In the genomic region with DNA sequence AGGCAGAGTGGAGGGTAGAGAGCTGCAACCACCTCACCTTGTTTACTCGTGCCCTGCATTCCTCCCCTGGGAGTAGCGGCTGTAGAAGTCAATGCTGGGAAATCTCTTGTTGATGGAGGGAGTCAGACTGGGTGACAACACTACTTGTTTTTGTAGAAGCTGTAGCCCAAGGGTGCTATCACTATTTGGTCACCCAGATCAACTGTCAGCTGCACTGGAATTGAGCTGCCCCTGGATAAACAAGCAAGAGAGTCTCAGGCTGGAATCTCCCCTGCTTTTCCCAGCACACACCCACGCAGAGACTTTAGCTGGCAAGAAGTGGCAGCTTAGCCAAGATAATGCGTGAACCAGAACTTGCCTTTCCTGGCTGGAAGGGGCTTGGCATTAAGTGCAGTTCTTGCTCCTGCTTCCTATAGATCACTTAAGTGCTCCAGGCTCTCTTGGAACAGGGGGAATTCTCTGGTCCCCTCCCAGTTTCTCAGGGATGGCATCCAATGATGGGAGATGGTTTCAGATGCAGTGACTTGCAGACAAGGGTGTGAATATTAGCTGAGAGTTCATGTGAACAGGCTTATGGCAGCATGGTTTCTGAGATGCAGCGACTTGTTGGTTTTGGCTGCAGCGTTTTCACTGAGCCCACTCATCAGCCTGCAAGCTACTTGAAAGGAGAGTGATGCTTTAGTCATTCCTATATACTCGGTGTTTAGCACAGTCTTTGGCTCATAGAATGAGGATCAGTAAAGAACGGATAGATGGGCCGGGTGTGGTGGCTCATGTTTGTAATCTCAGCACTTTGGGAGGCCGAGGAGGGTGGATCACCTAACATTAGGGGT, we compare ENCODE assay signal across 10 cellular contexts. TPM values are rescaled to one million over a fixed set of nuclear protein-coding genes. Genes with fewer than 3 reads are reported as not detected.
A peak's percentile ranks its signal among the peaks of the same experiment; 100 is the strongest.
DNase-seq lines count a peak whose midpoint lies in the region; ATAC-seq and TF ChIP-seq lines count a peak whose summit lies in the region.
"Had no signal": no experiment of that assay in that cellular context is flagged by ENCODE, and none has a peak within 500 bp of the region (broad histone marks: within the 10 kb centered on the region; RNA-seq: fewer than 3 reads in every experiment).

No MANE protein-coding gene starts in this region.

- no peak for DNase-seq in activated naive CD8-positive, alpha-beta T cell treated with anti-CD3 and anti-CD28 coated beads, Interleukin-2, amount 50 U/mL, for 24 hours
- no peak for DNase-seq in activated naive CD8-positive, alpha-beta T cell treated with anti-CD3 and anti-CD28 coated beads for 36 hours
- DNase-seq in chondrocyte (ENCODE audit: low spot score), result no peak
- DNase-seq in mesenteric fat pad (ENCODE audit: low spot score), result peak; percentile 62
- no peak for DNase-seq in upper lobe of left lung
- no peak for DNase-seq in HCEC 1CT
- DNase-seq in substantia nigra (lab: John Stamatoyannopoulos, UW), result no peak
- no peak for DNase-seq in iPS-NIHi11 (ENCODE audit: low spot score)
- DNase-seq: NCI-H1417 treated with DMSO at 0.1 percent for 48 hours; stimulated activated CD4-positive, alpha-beta T cell treated with anti-CD3 and anti-CD28 coated beads, Interleukin-1b, Interleukin-23, amount 100 ng/mL, for 48 hours had no signal

- H3K4me1 Mint-ChIP-seq in activated naive CD8-positive, alpha-beta T cell treated with anti-CD3 and anti-CD28 coated beads, Interleukin-2, amount 50 U/mL, for 24 hours, result peaks cover 36% of the 10 kb centered on the region
- H3K4me1 Mint-ChIP-seq in activated naive CD8-positive, alpha-beta T cell treated with anti-CD3 and anti-CD28 coated beads for 36 hours, result peaks cover 18% of the 10 kb centered on the region
- H3K4me1 Mint-ChIP-seq in chondrocyte (ENCODE audit: low read depth), result peaks cover 51% of the 10 kb centered on the region

- peaks cover 38 to 73% (median 38%) of the 10 kb centered on the region in 4 donors for H3K4me1 ChIP-seq in upper lobe of left lung

- H3K9me3 ChIP-seq in upper lobe of left lung, result no peaks in the 10 kb centered on the region

- 49 to 75% methylated on average over 10 of the region's 10 CpGs for WGBS in upper lobe of left lung, 2 donors

- no peak for TF ChIP-seq POLR2A in upper lobe of left lung (IDR thresholded peaks at IDR 0.05)

- H3K9me3 Mint-ChIP-seq in activated naive CD8-positive, alpha-beta T cell treated with anti-CD3 and anti-CD28 coated beads, Interleukin-2, amount 50 U/mL, for 24 hours, result no peaks in the 10 kb centered on the region
- H3K9me3 Mint-ChIP-seq in activated naive CD8-positive, alpha-beta T cell treated with anti-CD3 and anti-CD28 coated beads for 36 hours, result no peaks in the 10 kb centered on the region
- H3K9me3 Mint-ChIP-seq in chondrocyte (ENCODE audit: low read depth), result no peaks in the 10 kb centered on the region

- no peak overlapping the region for H3K4me3 Mint-ChIP-seq in activated naive CD8-positive, alpha-beta T cell treated with anti-CD3 and anti-CD28 coated beads, Interleukin-2, amount 50 U/mL, for 24 hours
- no peak overlapping the region for H3K4me3 Mint-ChIP-seq in activated naive CD8-positive, alpha-beta T cell treated with anti-CD3 and anti-CD28 coated beads for 36 hours
- H3K4me3 Mint-ChIP-seq in chondrocyte (ENCODE audit: unreplicated experiment), result no peak overlapping the region

- H3K27ac ChIP-seq in upper lobe of left lung (peak overlapping the region; percentile 64 to 69 (median 68)), substantia nigra (ENCODE audit: low read depth, low read length, poor library complexity, severe bottlenecking) (no peak overlapping the region)

- TF ChIP-seq CTCF in chondrocyte (IDR thresholded peaks at IDR 0.05), result no peak
- no peak for TF ChIP-seq CTCF in upper lobe of left lung (IDR thresholded peaks at IDR 0.05)

- no peaks in the 10 kb centered on the region for H3K36me3 Mint-ChIP-seq in activated naive CD8-positive, alpha-beta T cell treated with anti-CD3 and anti-CD28 coated beads, Interleukin-2, amount 50 U/mL, for 24 hours (ENCODE audit: low read depth)
- no peaks in the 10 kb centered on the region for H3K36me3 Mint-ChIP-seq in activated naive CD8-positive, alpha-beta T cell treated with anti-CD3 and anti-CD28 coated beads for 36 hours
- H3K36me3 Mint-ChIP-seq in chondrocyte (ENCODE audit: low read depth), result peaks cover 5% of the 10 kb centered on the region

- no peak for ATAC-seq in activated naive CD8-positive, alpha-beta T cell treated with anti-CD3 and anti-CD28 coated beads, Interleukin-2, amount 50 U/mL, for 24 hours
- peak in 1 of 2 donors; percentile 68 for ATAC-seq in upper lobe of left lung (ENCODE audit: low FRiP score in 2 of 2)

- no peak overlapping the region for H3K4me3 ChIP-seq in upper lobe of left lung

- H3K27ac Mint-ChIP-seq in activated naive CD8-positive, alpha-beta T cell treated with anti-CD3 and anti-CD28 coated beads, Interleukin-2, amount 50 U/mL, for 24 hours, result peak overlapping the region; percentile 23
- H3K27ac Mint-ChIP-seq in activated naive CD8-positive, alpha-beta T cell treated with anti-CD3 and anti-CD28 coated beads for 36 hours, result no peak overlapping the region
- peak overlapping the region; percentile 78 for H3K27ac Mint-ChIP-seq in chondrocyte (ENCODE audit: unreplicated experiment)

- TF ChIP-seq EP300 in upper lobe of left lung (IDR thresholded peaks at IDR 0.05), result peak in 1 of 4 donors; percentile 1

- H3K27me3 ChIP-seq in upper lobe of left lung, result no peaks in the 10 kb centered on the region

- H3K27me3 Mint-ChIP-seq in activated naive CD8-positive, alpha-beta T cell treated with anti-CD3 and anti-CD28 coated beads, Interleukin-2, amount 50 U/mL, for 24 hours, result no peaks in the 10 kb centered on the region
- no peaks in the 10 kb centered on the region for H3K27me3 Mint-ChIP-seq in activated naive CD8-positive, alpha-beta T cell treated with anti-CD3 and anti-CD28 coated beads for 36 hours
- H3K27me3 Mint-ChIP-seq in chondrocyte (ENCODE audit: low read depth), result no peaks in the 10 kb centered on the region

- peaks cover 0 to 14% (median 2%) of the 10 kb centered on the region in 4 donors for H3K36me3 ChIP-seq in upper lobe of left lung

RNA-seq across cellular contexts. Expression of a gene that starts 16.8 kb away (rescaled TPM):
- 1 to 10 TPM; 5.3 to 6.4 TPM for total RNA-seq in activated naive CD8-positive, alpha-beta T cell treated with anti-CD3 and anti-CD28 coated beads for 36 hours
- total RNA-seq in chondrocyte, result 71.4 to 133 TPM (median 130 TPM) in 3 replicates
- 122 TPM for total RNA-seq in mesenteric fat pad
- total RNA-seq in upper lobe of left lung, result 100 to 1,000 TPM in 2 of 6 donors, 10 to 100 TPM in 4; 54.0 to 152 (median 90.5) TPM
